Comparison of ENCODE assay signal across 14 cellular contexts in genomic region chr3:178392553-178392952, GRCh38.
DNase-seq lines count a peak whose midpoint lies in the region; ATAC-seq and TF ChIP-seq lines count a peak whose summit lies in the region.
"Had no signal": no experiment of that assay in that cellular context is flagged by ENCODE, and none has a peak within 500 bp of the region (broad histone marks: within the 10 kb centered on the region; RNA-seq: fewer than 3 reads in every experiment).

No MANE protein-coding gene starts in this region.

- H3K27me3 Mint-ChIP-seq in neural progenitor cell (ENCODE audit: insufficient read depth, low read depth): no peaks in the 10 kb centered on the region

- H3F3A ChIP-seq in GM23248 (ENCODE audit: insufficient read depth): peaks cover 31% of the 10 kb centered on the region
- no peaks in the 10 kb centered on the region for H3F3A ChIP-seq in neural progenitor cell (ENCODE audit: low read depth)

- H3K36me3 Mint-ChIP-seq in neural progenitor cell: no peaks in the 10 kb centered on the region
- H3K36me3 Mint-ChIP-seq: CD14-positive monocyte had no signal

- no peaks in the 10 kb centered on the region for H3K9me3 ChIP-seq in GM23248 (ENCODE audit: low read depth)
- H3K9me3 ChIP-seq in SJCRH30 (replicated peaks): no peaks in the 10 kb centered on the region
- H3K9me3 ChIP-seq in neural progenitor cell (ENCODE audit: low read depth): no peaks in the 10 kb centered on the region
- H3K9me3 ChIP-seq: gastrocnemius medialis had no signal

- in situ Hi-C loops in GM23248 (cut with MboI) (no loop called here), astrocyte of the cerebellum (cut with HindIII; ENCODE audit: low sequenced_read_pairs) (no loop called here)

- H3K9ac ChIP-seq in GM23248 (peak overlapping the region; percentile 62), neural progenitor cell (no peak overlapping the region)

- H3K4me1 Mint-ChIP-seq in neural progenitor cell: peaks cover 6% of the 10 kb centered on the region
- H3K4me1 Mint-ChIP-seq: CD14-positive monocyte had no signal

- H3K27ac ChIP-seq in GM23248: peak overlapping the region; percentile 86
- H3K27ac ChIP-seq in SJCRH30: no peak overlapping the region
- no peak overlapping the region for H3K27ac ChIP-seq in neural progenitor cell
- H3K27ac ChIP-seq: cardiac muscle cell, gastrocnemius medialis, RWPE1 had no signal

- H2AFZ ChIP-seq in GM23248 (peak overlapping the region; percentile 35), neural progenitor cell (replicated peaks) (no peak overlapping the region)

- peak; percentile 24 for DNase-seq in AG08396 (ENCODE audit: low spot score)
- peak; percentile 87 for DNase-seq in GM23248
- DNase-seq in astrocyte of the cerebellum (ENCODE audit: low read depth): peak; percentile 34
- peak; percentile 34 for DNase-seq in hepatic stellate cell (ENCODE audit: low spot score)
- no peak for DNase-seq in HUDEP-2 (lab: John Stamatoyannopoulos, UW; ENCODE audit: unreplicated experiment in 76 of 76)
- DNase-seq in SJCRH30: no peak
- no peak for DNase-seq in neural progenitor cell (ENCODE audit: low spot score)
- DNase-seq: gastrocnemius medialis, KBM-7, left colon had no signal

- no peak overlapping the region for H3K4me3 Mint-ChIP-seq in neural progenitor cell
- H3K4me3 Mint-ChIP-seq: CD14-positive monocyte had no signal

- no peak for TF ChIP-seq CTCF in astrocyte of the cerebellum (IDR thresholded peaks at IDR 0.05; ENCODE audit: low read depth, low read length, missing control alignments)
- no peak for TF ChIP-seq CTCF in neural progenitor cell (IDR thresholded peaks at IDR 0.05)

- H3K27ac Mint-ChIP-seq in neural progenitor cell: no peak overlapping the region
- H3K27ac Mint-ChIP-seq: CD14-positive monocyte had no signal

- H3K4me2 ChIP-seq in GM23248 (ENCODE audit: unreplicated experiment) (peak overlapping the region; percentile 76), neural progenitor cell (no peak overlapping the region)

- no peaks in the 10 kb centered on the region for H3K9me2 ChIP-seq in GM23248 (ENCODE audit: insufficient read depth)

- H3K79me2 ChIP-seq in GM23248 (ENCODE audit: insufficient read depth) (no peaks in the 10 kb centered on the region), neural progenitor cell (ENCODE audit: low read depth) (no peaks in the 10 kb centered on the region)

- peaks cover 26% of the 10 kb centered on the region for H3K4me1 ChIP-seq in GM23248 (ENCODE audit: insufficient read depth)
- no peaks in the 10 kb centered on the region for H3K4me1 ChIP-seq in SJCRH30
- peaks cover 4% of the 10 kb centered on the region for H3K4me1 ChIP-seq in neural progenitor cell
- H3K4me1 ChIP-seq: gastrocnemius medialis had no signal

- H3K4me3 ChIP-seq in GM23248 (peak overlapping the region; percentile 15), astrocyte of the cerebellum (ENCODE audit: low read depth, low read length) (no peak overlapping the region), SJCRH30 (no peak overlapping the region), neural progenitor cell (no peak overlapping the region)
- H3K4me3 ChIP-seq: cardiac muscle cell, gastrocnemius medialis had no signal

- H3K27me3 ChIP-seq in GM23248 (replicated peaks; ENCODE audit: insufficient read depth): no peaks in the 10 kb centered on the region
- no peaks in the 10 kb centered on the region for H3K27me3 ChIP-seq in SJCRH30
- H3K27me3 ChIP-seq in neural progenitor cell: no peaks in the 10 kb centered on the region
- H3K27me3 ChIP-seq: cardiac muscle cell, gastrocnemius medialis had no signal

- no peak for ATAC-seq in GM19467 (IDR thresholded peaks at IDR 0.05; ENCODE audit: unreplicated experiment)
- ATAC-seq: gastrocnemius medialis, left colon had no signal

- 1 to 2% methylated on average over 2 of the region's 2 CpGs for WGBS in GM23248 (ENCODE audit: low coverage in 1 of 2, low lambda C conversion rate in 2 of 2, missing lambda C conversion rate in 2 of 2), 2 experiments

- no peaks in the 10 kb centered on the region for H3K9me3 Mint-ChIP-seq in neural progenitor cell
- H3K9me3 Mint-ChIP-seq: CD14-positive monocyte had no signal

- no peaks in the 10 kb centered on the region for H4K20me1 ChIP-seq in GM23248 (ENCODE audit: insufficient read depth)
- no peaks in the 10 kb centered on the region for H4K20me1 ChIP-seq in neural progenitor cell (ENCODE audit: low read depth)

- H3K36me3 ChIP-seq in GM23248 (ENCODE audit: low read depth) (no peaks in the 10 kb centered on the region), SJCRH30 (no peaks in the 10 kb centered on the region), neural progenitor cell (no peaks in the 10 kb centered on the region)
- H3K36me3 ChIP-seq: cardiac muscle cell, gastrocnemius medialis had no signal

Comparison
In these comparisons a context has a peak if more than half of its experiments do, and no peak if none do; other contexts are left out.
1. DNase-seq: peak in AG08396 (single experiment), GM23248 (single experiment), astrocyte of the cerebellum (single experiment) and hepatic stellate cell (single experiment); none in HUDEP-2 (0 of 76), SJCRH30 (0 of 2) and neural progenitor cell (single experiment).